In genomic region chr21:22941779-22942178, GRCh38 we compare ENCODE assay signal across 35 cellular contexts.
"Had no signal": no experiment of that assay in that cellular context is flagged by ENCODE, and none has a peak within 500 bp of the region (broad histone marks: within the 10 kb centered on the region; RNA-seq: fewer than 3 reads in every experiment).

No MANE protein-coding gene starts in this region.

- H3K27me3 ChIP-seq: MG63 had no signal

- H3K36me3 ChIP-seq: MG63 had no signal

- DNase-seq: Karpas-422, Kasumi-1, MG63, MM.1S, MV-4-11, NCI-H1048, NCI-H1092, NCI-H1092 treated with DMSO at 0.1 percent for 48 hours, NCI-H1105, NCI-H1105 treated with DMSO at 0.1 percent for 48 hours, NCI-H1417, NCI-H1417 treated with DMSO at 0.1 percent for 48 hours, NCI-H1436, NCI-H1436 treated with DMSO at 0.1 percent for 48 hours, NCI-H146, NCI-H1694, NCI-H1694 treated with DMSO at 0.1 percent for 48 hours, NCI-H187, NCI-H187 treated with DMSO at 0.1 percent for 48 hours, NCI-H1930, NCI-H2029, NCI-H2029 treated with DMSO at 0.1 percent for 48 hours, NCI-H2081, NCI-H2081 treated with DMSO at 0.1 percent for 48 hours, NCI-H2107, NCI-H2171, NCI-H2171 treated with DMSO at 0.1 percent for 48 hours, NCI-H2227 treated with DMSO at 0.1 percent for 48 hours, NCI-H226, NCI-H345, NCI-H446, NCI-H446 treated with DMSO at 0.1 percent for 48 hours, NCI-H510A, NCI-H510A treated with DMSO at 0.1 percent for 48 hours, NCI-H524 had no signal

- H3K9me3 ChIP-seq: MG63 had no signal

- H3K4me3 ChIP-seq: MG63 had no signal
